ENCODE assay signal across 27 cellular contexts in the genomic region with DNA sequence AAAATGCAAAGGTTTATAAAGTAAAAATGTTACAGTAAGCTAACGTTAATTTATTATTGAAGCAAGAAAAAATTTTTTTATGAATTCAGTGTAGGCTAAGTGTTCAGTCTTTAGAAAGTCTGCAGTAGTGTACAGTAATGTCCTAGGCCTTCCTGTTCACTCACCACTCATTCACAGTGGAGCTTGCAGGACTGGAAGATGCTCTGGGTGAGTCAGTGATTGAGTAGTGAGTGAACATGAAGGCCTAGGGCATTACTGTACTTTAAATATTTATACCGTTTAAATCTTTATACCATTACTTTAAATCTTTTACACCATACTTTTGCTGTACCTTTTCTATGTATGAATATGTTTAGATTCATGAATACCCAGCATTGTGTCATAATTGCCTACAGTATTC.
A peak's percentile ranks its signal among the peaks of the same experiment; 100 is the strongest.
DNase-seq lines count a peak whose midpoint lies in the region; ATAC-seq lines count a peak whose summit lies in the region.
"Had no signal": no experiment of that assay in that cellular context is flagged by ENCODE, and none has a peak within 500 bp of the region (broad histone marks: within the 10 kb centered on the region; RNA-seq: fewer than 3 reads in every experiment).

No MANE protein-coding gene starts in this region.

- no peaks in the 10 kb centered on the region for H3K9me2 ChIP-seq in GM23248 (ENCODE audit: insufficient read depth)

- H3K4me1 ChIP-seq in GM23248 (ENCODE audit: insufficient read depth) (peaks cover 61% of the 10 kb centered on the region), mesenchymal stem cell (ENCODE audit: control insufficient read depth, insufficient read depth, low read depth, low read length) (peaks cover 3% of the 10 kb centered on the region)
- H3K4me1 ChIP-seq: transverse colon had no signal

- no peak overlapping the region for H4K8ac ChIP-seq in mesenchymal stem cell (ENCODE audit: low read length)

- no peak overlapping the region for H3K14ac ChIP-seq in mesenchymal stem cell (ENCODE audit: low read length in 2 of 2)

- DNase-seq in GM23248 (peak; percentile 90), RKO (ENCODE audit: low spot score) (peak; percentile 86), dedifferentiated amniotic fluid mesenchymal stem cell (ENCODE audit: extremely low spot score) (peak; percentile 54), mesenchymal stem cell (peak; percentile 57), germinal center (ENCODE audit: low spot score) (no peak), DMS79 treated with DMSO at 0.1 percent for 48 hours (lab: John Stamatoyannopoulos, UW) (no peak)
- no peak for DNase-seq in stimulated activated naive CD8-positive, alpha-beta T cell treated with anti-CD3 and anti-CD28 coated beads, Interleukin-15, Interleukin-2, amounts not matched to agents 100 U/mL and 50 U/mL, for 24 hours
- DNase-seq: activated CD4-positive, alpha-beta T cell treated with anti-CD3 and anti-CD28 coated beads for 36 hours; activated gamma-delta T cell treated with Interleukin-2 at 50 U/mL for 16 hours; activated naive CD8-positive, alpha-beta T cell treated with anti-CD3 and anti-CD28 coated beads, Interleukin-2, amount 50 U/mL, for 24 hours; activated T-cell treated with anti-CD3 and anti-CD28 coated beads, Interleukin-2, amount 50 U/mL, for 24 hours; CD4-positive, alpha-beta memory T cell; DMS53; glutamatergic neuron; H7; left cardiac atrium; NCI-H1417; NK-92 treated with Interleukin-12 subunit alpha and Interleukin-12 subunit beta, amount 100 ng/mL, for 24 hours; sigmoid colon; stimulated activated CD8-positive, alpha-beta memory T cell treated with anti-CD3 and anti-CD28 coated beads, Interleukin-4, amount 100 ng/mL, for 48 hours; T-helper 2 cell; transverse colon had no signal

- no peak overlapping the region for H3K9ac ChIP-seq in GM23248
- H3K9ac ChIP-seq in mesenchymal stem cell (ENCODE audit: low read length): no peak overlapping the region

- no peak overlapping the region for H3K4me2 ChIP-seq in GM23248 (ENCODE audit: unreplicated experiment)
- H3K4me2 ChIP-seq in mesenchymal stem cell (ENCODE audit: low read length, poor library complexity, severe bottlenecking): no peak overlapping the region

- H4K20me1 ChIP-seq in GM23248 (ENCODE audit: insufficient read depth): no peaks in the 10 kb centered on the region

- H3K27me3 ChIP-seq in GM23248 (replicated peaks; ENCODE audit: insufficient read depth) (no peaks in the 10 kb centered on the region), mesenchymal stem cell (ENCODE audit: control insufficient read depth in 1 of 2, insufficient read depth in 1 of 2, low read length in 2 of 2) (no peaks in the 10 kb centered on the region)
- H3K27me3 ChIP-seq: sigmoid colon, transverse colon had no signal

- H2BK120ac ChIP-seq in mesenchymal stem cell (ENCODE audit: low read depth, low read length): no peak overlapping the region

- 10 to 21% methylated on average over 2 of the region's 2 CpGs for WGBS in GM23248 (ENCODE audit: low coverage in 1 of 2, low lambda C conversion rate in 2 of 2, missing lambda C conversion rate in 2 of 2), 2 experiments
- 89% methylated on average over 1 of the region's 2 CpGs for WGBS in mesenchymal stem cell

- no peak overlapping the region for H2BK5ac ChIP-seq in mesenchymal stem cell (ENCODE audit: low read depth, low read length, poor library complexity, severe bottlenecking)

- no peak overlapping the region for H2BK12ac ChIP-seq in mesenchymal stem cell (ENCODE audit: low read length in 2 of 2)

- no peak overlapping the region for H3K18ac ChIP-seq in mesenchymal stem cell (ENCODE audit: low read depth in 1 of 2, low read length in 2 of 2)

- H3K4ac ChIP-seq in mesenchymal stem cell (ENCODE audit: low read depth in 1 of 2, low read length in 2 of 2): no peak overlapping the region

- H3K4me3 ChIP-seq in GM23248 (no peak overlapping the region), mesenchymal stem cell (ENCODE audit: insufficient read depth in 1 of 2, low read depth in 1 of 2, low read length in 2 of 2) (no peak overlapping the region)
- H3K4me3 ChIP-seq: coronary artery, GM12878, sigmoid colon, SK-N-MC, transverse colon had no signal

- H3K27ac ChIP-seq in GM23248: peak overlapping the region; percentile 17; the same call in 1 of the 2 replicates
- no peak overlapping the region for H3K27ac ChIP-seq in mesenchymal stem cell (ENCODE audit: low read length, poor library complexity, severe bottlenecking)
- H3K27ac ChIP-seq: coronary artery, sigmoid colon, SK-N-MC, transverse colon had no signal

- H3F3A ChIP-seq in GM23248 (ENCODE audit: insufficient read depth): peaks cover 50% of the 10 kb centered on the region

- no peak for ATAC-seq in stimulated activated naive CD8-positive, alpha-beta T cell treated with anti-CD3 and anti-CD28 coated beads, Interleukin-15, Interleukin-2, amounts not matched to agents 100 U/mL and 50 U/mL, for 24 hours
- ATAC-seq in HG02840 (IDR thresholded peaks at IDR 0.05; ENCODE audit: low FRiP score, unreplicated experiment): no peak
- ATAC-seq: activated CD4-positive, alpha-beta T cell treated with anti-CD3 and anti-CD28 coated beads for 36 hours; activated naive CD8-positive, alpha-beta T cell treated with anti-CD3 and anti-CD28 coated beads, Interleukin-2, amount 50 U/mL, for 24 hours; GM12878; HepG2; left cardiac atrium had no signal

- H3K9me3 ChIP-seq in GM23248 (ENCODE audit: low read depth): no peaks in the 10 kb centered on the region
- no peaks in the 10 kb centered on the region for H3K9me3 ChIP-seq in mesenchymal stem cell (ENCODE audit: control insufficient read depth, low read length)
- H3K9me3 ChIP-seq: sigmoid colon, transverse colon had no signal

- in situ Hi-C loops in GM23248 (cut with MboI): loop anchor here (25.0 kb wide), 1 partner anchor 584 kb away; a partner anchor contains a TSS

- no peak overlapping the region for H2BK15ac ChIP-seq in mesenchymal stem cell (ENCODE audit: low read depth, poor library complexity, severe bottlenecking)

- H3K79me1 ChIP-seq in mesenchymal stem cell (replicated peaks; ENCODE audit: low read length, poor library complexity, severe bottlenecking): no peaks in the 10 kb centered on the region

- no peak overlapping the region for H3K23ac ChIP-seq in mesenchymal stem cell (ENCODE audit: low read length in 2 of 2)

- no peaks in the 10 kb centered on the region for H3K79me2 ChIP-seq in GM23248 (ENCODE audit: insufficient read depth)

- H3K36me3 ChIP-seq in GM23248 (ENCODE audit: low read depth) (no peaks in the 10 kb centered on the region), mesenchymal stem cell (ENCODE audit: control insufficient read depth in 1 of 2, insufficient read depth in 2 of 2, low read depth in 1 of 2, low read length in 2 of 2) (no peaks in the 10 kb centered on the region)
- H3K36me3 ChIP-seq: sigmoid colon, transverse colon had no signal

- H2AFZ ChIP-seq in GM23248 (no peak overlapping the region), mesenchymal stem cell (ENCODE audit: low read depth, low read length) (no peak overlapping the region)

- no peak overlapping the region for H4K91ac ChIP-seq in mesenchymal stem cell (ENCODE audit: low read length)

- H2AK5ac ChIP-seq in mesenchymal stem cell (ENCODE audit: low read length, severe bottlenecking): no peak overlapping the region

Comparison
In these comparisons a context has a peak if more than half of its experiments do, and no peak if none do; other contexts are left out.
1. DNase-seq: peak in GM23248 (single experiment), RKO (single experiment), dedifferentiated amniotic fluid mesenchymal stem cell (single experiment) and mesenchymal stem cell (single experiment); none in stimulated activated naive CD8-positive, alpha-beta T cell treated with anti-CD3 and anti-CD28 coated beads, Interleukin-15, Interleukin-2, amounts not matched to agents 100 U/mL and 50 U/mL, for 24 hours (single experiment), germinal center (single experiment) and DMS79 treated with DMSO at 0.1 percent for 48 hours (single experiment).